Comparison of ENCODE assay signal across 11 cellular contexts in genomic region chr17:69430488-69430887, GRCh38. TPM values are rescaled to one million over a fixed set of nuclear protein-coding genes. Genes with fewer than 3 reads are reported as not detected.
DNase-seq lines count a peak whose midpoint lies in the region; ATAC-seq and TF ChIP-seq lines count a peak whose summit lies in the region.
"Had no signal": no experiment of that assay in that cellular context is flagged by ENCODE, and none has a peak within 500 bp of the region (broad histone marks: within the 10 kb centered on the region; RNA-seq: fewer than 3 reads in every experiment).

No MANE protein-coding gene starts in this region.

- DNase-seq in A172 (ENCODE audit: low spot score) (peak; percentile 5), NB4 (ENCODE audit: low read depth) (peak; percentile 6), hepatic stellate cell (ENCODE audit: low spot score) (no peak), body of pancreas (no peak), amygdala (lab: John Stamatoyannopoulos, UW) (no peak)
- DNase-seq in activated CD4-positive, CD25-positive, alpha-beta regulatory T cell (lab: John Stamatoyannopoulos, UW) = no peak
- DNase-seq: activated T-cell treated with anti-CD3 and anti-CD28 coated beads, Interleukin-2, amount 50 U/mL, for 1 hour; COR-L47 had no signal

- intact Hi-C loops in body of pancreas (cut with DNase I) = no loop called here

- peak; percentile 62 for ATAC-seq in GM19395 (IDR thresholded peaks at IDR 0.05; ENCODE audit: unreplicated experiment)
- no peak for ATAC-seq in body of pancreas
- ATAC-seq: sciatic nerve had no signal

- 36 to 39% methylated on average over 4 of the region's 4 CpGs for WGBS in esophagus, 2 donors
- WGBS in body of pancreas, 2 donors = 60 to 68% methylated on average over 4 of the region's 4 CpGs

- H3K27me3 ChIP-seq in esophagus (ENCODE audit: control insufficient read depth in 1 of 2, insufficient read depth in 2 of 2, low read length in 2 of 2) (no peaks in the 10 kb centered on the region), body of pancreas (no peaks in the 10 kb centered on the region)

- H3K9me3 ChIP-seq in esophagus (ENCODE audit: control insufficient read depth in 2 of 2, insufficient read depth in 1 of 2, low read depth in 1 of 2, low read length in 1 of 2) (no peaks in the 10 kb centered on the region), body of pancreas (no peaks in the 10 kb centered on the region)

- no peaks in the 10 kb centered on the region for H3K36me3 ChIP-seq in esophagus (ENCODE audit: control insufficient read depth in 2 of 2, insufficient read depth in 2 of 2, low read length in 1 of 2)
- H3K36me3 ChIP-seq in body of pancreas (replicated peaks in 1 of 2; ENCODE audit: insufficient read depth in 1 of 2, low read depth in 2 of 2) = no peaks in the 10 kb centered on the region

- no peaks in the 10 kb centered on the region for H3K4me1 ChIP-seq in esophagus (ENCODE audit: control insufficient read depth in 2 of 2, insufficient read depth in 2 of 2, low read length in 1 of 2)
- peaks cover 4% of the 10 kb centered on the region for H3K4me1 ChIP-seq in body of pancreas

- TF ChIP-seq POLR2A in NB4 (IDR thresholded peaks at IDR 0.05; ENCODE audit: extremely low read depth, insufficient read length) (no peak), body of pancreas (IDR thresholded peaks at IDR 0.05) (no peak)

- no peak overlapping the region for H3K4me3 ChIP-seq in NB4 (ENCODE audit: low read depth, low read length)
- H3K4me3 ChIP-seq in esophagus (ENCODE audit: low read depth in 1 of 2, low read length in 2 of 2) = no peak overlapping the region
- H3K4me3 ChIP-seq in body of pancreas = no peak overlapping the region

- no peak for TF ChIP-seq CTCF in NB4 (IDR thresholded peaks at IDR 0.05; ENCODE audit: low read depth, low read length)
- TF ChIP-seq CTCF in body of pancreas (IDR thresholded peaks at IDR 0.05) = no peak

- H3K27ac ChIP-seq in esophagus (ENCODE audit: low read depth in 2 of 2, low read length in 1 of 2) = peak overlapping the region; percentile 69 to 81
- H3K27ac ChIP-seq in body of pancreas = no peak overlapping the region

RNA-seq across cellular contexts. Expression of gene MAP2K6, which starts 16.0 kb away (rescaled TPM):
- 0.31 and 1.1 TPM in 2 replicates for total RNA-seq in A172 (2014; rRNA removed; shearing (Covaris generic))
- 1 to 10 TPM; 2.6 to 3.6 TPM for polyA plus RNA-seq in esophagus
- 10 to 100 TPM in 1 of 2 donors, 1 to 10 TPM in 1; 4.4 to 34.6 TPM for total RNA-seq in body of pancreas

Comparison
In these comparisons a context has a peak if more than half of its experiments do, and no peak if none do; other contexts are left out.
1. DNase-seq: peak in A172 (single experiment) and NB4 (single experiment); none in activated CD4-positive, CD25-positive, alpha-beta regulatory T cell (0 of 4), hepatic stellate cell (single experiment), body of pancreas (0 of 4) and amygdala (0 of 56).
2. H3K27ac ChIP-seq: peak in esophagus (2 of 2); none in body of pancreas (0 of 4).